ENCODE assay signal across 9 cellular contexts in genomic region chr3:125186261-125186770, GRCh38. TPM values are rescaled to one million over a fixed set of nuclear protein-coding genes. Genes with fewer than 3 reads are reported as not detected.
A peak's percentile ranks its signal among the peaks of the same experiment; 100 is the strongest.
DNase-seq lines count a peak whose midpoint lies in the region; ATAC-seq, FAIRE-seq and TF ChIP-seq lines count a peak whose summit lies in the region.
"Had no signal": no experiment of that assay in that cellular context is flagged by ENCODE, and none has a peak within 500 bp of the region (broad histone marks: within the 10 kb centered on the region; RNA-seq: fewer than 3 reads in every experiment).

No MANE protein-coding gene starts in this region.

- intact Hi-C loops in HepG2 (cut with micrococcal nuclease; ENCODE audit: unreplicated experiment) (no loop called here), right lobe of liver (cut with DNase I) (no loop called here), thyroid gland (cut with DNase I) (no loop called here), colonic mucosa (cut with DNase I) (no loop called here)

- H3K36me3 ChIP-seq in HepG2 (replicated peaks in 1 of 2; ENCODE audit: control insufficient read depth in 1 of 2, insufficient read depth in 2 of 2, low read length in 2 of 2) = no peaks in the 10 kb centered on the region
- H3K36me3 ChIP-seq in right lobe of liver = no peaks in the 10 kb centered on the region
- H3K36me3 ChIP-seq in fibroblast of lung (ENCODE audit: control insufficient read depth, insufficient read depth, low read length) = no peaks in the 10 kb centered on the region
- H3K36me3 ChIP-seq in thyroid gland = no peaks in the 10 kb centered on the region
- no peaks in the 10 kb centered on the region for H3K36me3 ChIP-seq in colonic mucosa

- no peak for TF ChIP-seq RAD21 in HepG2 (CRISPR knock-in tag; IDR thresholded peaks at IDR 0.05)

- DNase-seq in HepG2 (ENCODE audit: low spot score) (no peak), right lobe of liver (no peak), fibroblast of lung (ENCODE audit: low read depth in 2 of 2) (peak; percentile 51 to 60), thyroid gland (peak; percentile 48 to 59), colonic mucosa (no peak), kidney glomerular epithelial cell (lab: John Stamatoyannopoulos, UW) (no peak), COR-L47 (lab: John Stamatoyannopoulos, UW) (no peak)
- DNase-seq: activated effector memory CD4-positive, alpha-beta T cell treated with Interleukin-2 at 50 U/mL for 16 hours had no signal

- no peak for FAIRE-seq in HepG2 (lab: Jason Lieb, UNC)

- no peak overlapping the region for H3K4me2 ChIP-seq in HepG2 (ENCODE audit: low read depth, low read length)
- peak overlapping the region; percentile 55 for H3K4me2 ChIP-seq in fibroblast of lung (ENCODE audit: extremely low read depth, insufficient read depth, low read length)

- H3K4me1 ChIP-seq in HepG2 (ENCODE audit: insufficient read depth, low read length) (no peaks in the 10 kb centered on the region), right lobe of liver (no peaks in the 10 kb centered on the region), fibroblast of lung (ENCODE audit: control insufficient read depth, extremely low read depth, insufficient read depth, low read length) (peaks cover 4% of the 10 kb centered on the region), thyroid gland (peaks cover 5 to 12% of the 10 kb centered on the region in 2 donors), colonic mucosa (no peaks in the 10 kb centered on the region)

- no peaks in the 10 kb centered on the region for H3K79me2 ChIP-seq in HepG2 (ENCODE audit: insufficient read depth, low read length)
- H3K79me2 ChIP-seq in fibroblast of lung (ENCODE audit: control insufficient read depth, insufficient read depth, low read length) = no peaks in the 10 kb centered on the region

- H3K27ac ChIP-seq in HepG2 (ENCODE audit: extremely low read length, insufficient read depth, low read length) = no peak overlapping the region
- H3K27ac ChIP-seq in right lobe of liver = no peak overlapping the region
- no peak overlapping the region for H3K27ac ChIP-seq in fibroblast of lung (ENCODE audit: insufficient read depth, low read length)
- peak overlapping the region; percentile 21 to 54 (median 42) for H3K27ac ChIP-seq in thyroid gland
- no peak overlapping the region for H3K27ac ChIP-seq in colonic mucosa

- POLR2A ChIA-PET in HepG2 (lab: Yijun Ruan, JAX) = no interaction called here

- in situ Hi-C loops in HepG2 (cut with HindIII; ENCODE audit: extremely low pct_ligation_motif_present, low pct_unique_long_range_greater_than_20kb) = no loop called here

- H4K20me1 ChIP-seq in HepG2 (ENCODE audit: insufficient read depth, low read length) = no peaks in the 10 kb centered on the region
- H4K20me1 ChIP-seq in fibroblast of lung (ENCODE audit: control insufficient read depth, extremely low read depth, insufficient read depth, low read length) = no peaks in the 10 kb centered on the region

- no TSS peak for BruUV-seq in HepG2 (replicated peaks; lab: Mats Ljungman, UMichigan)

- no peak for TF ChIP-seq EP300 in HepG2 (IDR thresholded peaks at IDR 0.05; ENCODE audit: low read depth in 2 of 2, low read length in 2 of 2)
- TF ChIP-seq EP300 in HepG2 (CRISPR knock-in tag; IDR thresholded peaks at IDR 0.05; ENCODE audit: borderline replicate concordance) = no peak

- ATAC-seq in HepG2 (peak; percentile 67), right lobe of liver (no peak), HG03095 (IDR thresholded peaks at IDR 0.05; ENCODE audit: unreplicated experiment) (peak; percentile 76)

- H3K9ac ChIP-seq in HepG2 (ENCODE audit: insufficient read depth, low read depth, low read length) = no peak overlapping the region
- H3K9ac ChIP-seq in fibroblast of lung (ENCODE audit: insufficient read depth, low read length) = no peak overlapping the region
- H3K9ac ChIP-seq in colonic mucosa (ENCODE audit: low read depth in 2 of 2, low read length in 2 of 2) = no peak overlapping the region

- WGBS in HepG2 (ENCODE audit: low lambda C conversion rate) = 41% methylated on average over 9 of the region's 9 CpGs
- WGBS in right lobe of liver (ENCODE audit: insufficient coverage, low coverage, low lambda C conversion rate, missing lambda C conversion rate) = 49% methylated on average over 9 of the region's 9 CpGs
- 50 to 55% methylated on average over 9 of the region's 9 CpGs for WGBS in thyroid gland, 2 donors

- H2AFZ ChIP-seq in HepG2 (ENCODE audit: low read length) = no peak overlapping the region
- peak overlapping the region; percentile 37 for H2AFZ ChIP-seq in fibroblast of lung (ENCODE audit: low read length)

- H3K9me3 ChIP-seq in HepG2 (ENCODE audit: low read length) (no peaks in the 10 kb centered on the region), right lobe of liver (no peaks in the 10 kb centered on the region), fibroblast of lung (ENCODE audit: control insufficient read depth, insufficient read depth, low read depth, low read length) (no peaks in the 10 kb centered on the region), thyroid gland (no peaks in the 10 kb centered on the region), colonic mucosa (no peaks in the 10 kb centered on the region)

- CTCF ChIA-PET in HepG2 (lab: Yijun Ruan, JAX; ENCODE audit: low intra/inter-chr PET ratio, low total read pairs) = no interaction called here

- TF ChIP-seq CTCF in HepG2 (CRISPR knock-in tag; IDR thresholded peaks at IDR 0.05) (no peak), right lobe of liver (IDR thresholded peaks at IDR 0.05) (no peak), fibroblast of lung (conservative IDR thresholded peaks at IDR 0.05 in 1 of 2, IDR thresholded peaks at IDR 0.05 in 1 of 2; ENCODE audit: low read depth in 1 of 2, low read length in 2 of 2) (no peak), thyroid gland (IDR thresholded peaks at IDR 0.05) (no peak), colonic mucosa (IDR thresholded peaks at IDR 0.05) (no peak)

- H3K27me3 ChIP-seq in HepG2 (ENCODE audit: control insufficient read depth in 1 of 2, insufficient read depth in 2 of 2, low read length in 2 of 2) (peaks cover 0 to 3% of the 10 kb centered on the region in 2 experiments; a peak in 2 of 5 replicates), right lobe of liver (no peaks in the 10 kb centered on the region), fibroblast of lung (ENCODE audit: control insufficient read depth, insufficient read depth, low read length) (peaks cover 2% of the 10 kb centered on the region), thyroid gland (no peaks in the 10 kb centered on the region), colonic mucosa (no peaks in the 10 kb centered on the region)

- H3K4me3 ChIP-seq in HepG2 (replicated peaks in 1 of 3; ENCODE audit: insufficient read depth in 1 of 3, low read depth in 2 of 3, low read length in 3 of 3) (no peak overlapping the region), right lobe of liver (no peak overlapping the region), fibroblast of lung (replicated peaks in 1 of 4; ENCODE audit: control extremely low read depth in 1 of 4, insufficient read depth in 1 of 4, low read depth in 3 of 4, low read length in 4 of 4) (no peak overlapping the region), thyroid gland (replicated peaks in 1 of 3) (no peak overlapping the region), colonic mucosa (no peak overlapping the region)

- no peak for TF ChIP-seq POLR2A in HepG2 (IDR thresholded peaks at IDR 0.05; ENCODE audit: insufficient read depth in 1 of 2, low read depth in 2 of 2, low read length in 2 of 2)
- TF ChIP-seq POLR2A in right lobe of liver (IDR thresholded peaks at IDR 0.05) = no peak
- no peak for TF ChIP-seq POLR2A in thyroid gland (IDR thresholded peaks at IDR 0.05)

TF ChIP-seq in HepG2, 621 proteins besides CTCF, POLR2A, EP300 and RAD21:
- TF ChIP-seq ZNF850 (CRISPR knock-in tag; conservative IDR thresholded peaks at IDR 0.05) (no peak), MAFF (IDR thresholded peaks at IDR 0.05; ENCODE audit: low read depth, low read length) (0 out of 2 replicates have a peak, but pooled peaks have one; percentile 9), ZNF124 (CRISPR knock-in tag; IDR thresholded peaks at IDR 0.05) (no peak), SP1 (IDR thresholded peaks at IDR 0.05) (no peak), SP1 (CRISPR knock-in tag; IDR thresholded peaks at IDR 0.05) (no peak)

RNA-seq across cellular contexts. Expression of gene SLC12A8, which starts 26.2 kb away (rescaled TPM):
- total RNA-seq in HepG2 (2016; rRNA removed; fragmentation: Illumina TruSeq; extraction: Trizol) = 0.13 and 0.71 TPM in 2 replicates
- 0.18 and 0.40 TPM in 2 replicates for total RNA-seq in HepG2 (2016; cell fraction: cytosol; rRNA removed; fragmentation: Illumina TruSeq; extraction: Trizol; ENCODE audit: low read depth)
- 0.33 and 0.52 TPM in 2 replicates for total RNA-seq in HepG2 (2016; cell fraction: insoluble cytoplasmic fraction; rRNA removed; fragmentation: Illumina TruSeq; extraction: Trizol)
- total RNA-seq in HepG2 (2016; cell fraction: membrane; rRNA removed; fragmentation: Illumina TruSeq; extraction: Trizol) = 0.10 and 0.34 TPM in 2 replicates
- total RNA-seq in HepG2 (2016; cell fraction: nucleus; rRNA removed; fragmentation: Illumina TruSeq; extraction: Trizol) = 0.56 and 0.65 TPM in 2 replicates
- 0.44 and 0.55 TPM in 2 replicates for polyA plus RNA-seq in HepG2 (2011; rRNA removed)
- 0.16 and 0.17 TPM in 2 replicates for polyA plus RNA-seq in HepG2 (2011; cell fraction: cytosol; rRNA removed)
- 0.14 and 0.79 TPM in 2 replicates for polyA plus RNA-seq in HepG2 (2011; cell fraction: nucleus; rRNA removed)
- 0.24 TPM in 1 of 2 replicates, not detected in the other for polyA plus RNA-seq in HepG2 (2012)
- 0.03 TPM in 1 of 2 replicates, not detected in the other for polyA plus RNA-seq in HepG2 (2016; cell fraction: cytosol; fragmentation: Illumina TruSeq; extraction: Trizol; ENCODE audit: low read depth)
- polyA plus RNA-seq in HepG2 (2016; cell fraction: insoluble cytoplasmic fraction; fragmentation: Illumina TruSeq; extraction: Trizol; ENCODE audit: low read depth) = 0.13 TPM in 1 of 2 replicates, not detected in the other
- polyA plus RNA-seq in HepG2 (2016; cell fraction: membrane; fragmentation: Illumina TruSeq; extraction: Trizol; ENCODE audit: low read depth) = 0.14 TPM in 1 of 2 replicates, not detected in the other
- 0.73 and 1.4 TPM in 2 replicates for polyA plus RNA-seq in HepG2 (2016; cell fraction: nucleus; fragmentation: Illumina TruSeq; extraction: Trizol; ENCODE audit: insufficient read depth, low read depth)
- polyA minus RNA-seq in HepG2 (2011; rRNA and poly(A)+ RNA removed; ENCODE audit: low replicate concordance) = 1.2 and 6.6 TPM in 2 replicates
- polyA minus RNA-seq in HepG2 (2011; cell fraction: cytosol; rRNA and poly(A)+ RNA removed) = not detected in 2 replicates
- 0.62 and 0.90 TPM in 2 replicates for polyA minus RNA-seq in HepG2 (2011; cell fraction: nucleus; rRNA and poly(A)+ RNA removed)
- total RNA-seq in right lobe of liver = 10 to 100 TPM in 5 of 6 experiments, 1 to 10 TPM in 1; 8.5 to 23.4 (median 20.3) TPM
- total RNA-seq in fibroblast of lung = 9.8 and 19.5 TPM in 2 replicates
- polyA plus RNA-seq in fibroblast of lung = 7.6 and 15.1 TPM in 2 replicates
- polyA plus RNA-seq in fibroblast of lung (2012) = 5.7 and 10.8 TPM in 2 replicates
- polyA minus RNA-seq in fibroblast of lung (ENCODE audit: low replicate concordance) = 20.3 and 22.0 TPM in 2 replicates
- total RNA-seq in thyroid gland = 100 to 1,000 TPM in 2 of 4 donors, 10 to 100 TPM in 2; 71.2 to 136 (median 99.2) TPM
- 10 to 100 TPM; 20.7 to 33.7 TPM for total RNA-seq in colonic mucosa

Comparison
In these comparisons a context has a peak if more than half of its experiments do, and no peak if none do; other contexts are left out.
1. ATAC-seq: peak in HepG2 (single experiment) and HG03095 (single experiment); none in right lobe of liver (0 of 4).
2. DNase-seq: peak in fibroblast of lung (2 of 2) and thyroid gland (2 of 2); none in HepG2 (single experiment), right lobe of liver (0 of 3), colonic mucosa (single experiment), kidney glomerular epithelial cell (single experiment) and COR-L47 (single experiment).
3. H3K27ac ChIP-seq: peak in thyroid gland (3 of 3); none in HepG2 (single experiment), right lobe of liver (0 of 3), fibroblast of lung (single experiment) and colonic mucosa (single experiment).